25 cellular contexts compared by ENCODE assay signal in the genomic region with DNA sequence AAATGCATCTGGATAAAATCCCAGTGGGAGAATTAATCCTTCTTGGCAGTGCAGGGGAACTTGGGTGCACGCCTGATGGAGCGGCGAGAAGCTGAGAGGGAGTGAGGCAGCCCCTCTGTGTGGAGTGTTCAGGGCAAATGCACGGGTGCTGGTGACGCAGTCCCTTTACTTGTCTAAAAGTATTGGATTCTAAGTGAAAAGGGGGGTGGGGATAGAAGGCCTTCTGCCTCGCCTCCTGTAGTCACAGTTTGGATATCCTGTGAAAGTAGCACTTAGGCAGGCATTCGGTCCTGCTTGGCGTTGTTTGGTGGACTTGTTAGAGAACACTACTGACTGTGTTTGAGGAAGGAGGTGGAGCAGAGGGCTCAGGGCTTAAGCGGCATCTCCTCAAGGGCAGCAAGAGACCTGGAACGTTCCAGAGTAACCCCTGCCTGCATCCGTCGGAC. TPM values are rescaled to one million over a fixed set of nuclear protein-coding genes. Genes with fewer than 3 reads are reported as not detected.
DNase-seq lines count a peak whose midpoint lies in the region; ATAC-seq and TF ChIP-seq lines count a peak whose summit lies in the region.
"Had no signal": no experiment of that assay in that cellular context is flagged by ENCODE, and none has a peak within 500 bp of the region (broad histone marks: within the 10 kb centered on the region; RNA-seq: fewer than 3 reads in every experiment).

No MANE protein-coding gene starts in this region.

- H4K5ac ChIP-seq in H9 (ENCODE audit: insufficient read length, low read depth, low read length) = no peak overlapping the region

- H3K9ac ChIP-seq in colonic mucosa (ENCODE audit: low read depth in 2 of 2, low read length in 2 of 2) (no peak overlapping the region), H9 (ENCODE audit: extremely low read depth, insufficient read length, low read length) (no peak overlapping the region)
- H3K9ac ChIP-seq: neural progenitor cell had no signal

- peaks cover 2% of the 10 kb centered on the region for H3K9me3 Mint-ChIP-seq in activated CD8-positive, alpha-beta memory T cell treated with anti-CD3 and anti-CD28 coated beads, Interleukin-2, amount 10 ng/mL, durations not matched to agents 7 days and 5 days (ENCODE audit: low read depth)
- H3K9me3 Mint-ChIP-seq in H9 = peaks cover 31 to 95% of the 10 kb centered on the region in 2 experiments
- H3K9me3 Mint-ChIP-seq in effector memory CD8-positive, alpha-beta T cell = peaks cover 0 to 12% of the 10 kb centered on the region in 2 donors

- no peak overlapping the region for H3K27ac Mint-ChIP-seq in activated CD8-positive, alpha-beta memory T cell treated with anti-CD3 and anti-CD28 coated beads, Interleukin-2, amount 10 ng/mL, durations not matched to agents 7 days and 5 days
- H3K27ac Mint-ChIP-seq in H9 = no peak overlapping the region
- no peak overlapping the region for H3K27ac Mint-ChIP-seq in effector memory CD8-positive, alpha-beta T cell
- H3K27ac Mint-ChIP-seq: activated naive CD8-positive, alpha-beta T cell; neural progenitor cell; type B pancreatic cell had no signal

- H4K91ac ChIP-seq in H9 (ENCODE audit: insufficient read length, low read depth, low read length) = no peak overlapping the region

- TF ChIP-seq CTCF in colonic mucosa (IDR thresholded peaks at IDR 0.05) = no peak
- TF ChIP-seq CTCF in lung (IDR thresholded peaks at IDR 0.05; ENCODE audit: control extremely low read depth, extremely low read depth) = no peak
- no peak for TF ChIP-seq CTCF in H9 (conservative IDR thresholded peaks at IDR 0.05)

- no peak overlapping the region for H3K4me3 ChIP-seq in colonic mucosa
- H3K4me3 ChIP-seq in lung = no peak overlapping the region
- H3K4me3 ChIP-seq: A549, neural progenitor cell, SJSA1 had no signal

- H3T11ph ChIP-seq in H9 (ENCODE audit: low read length) = no peak overlapping the region

- no peak overlapping the region for H3K14ac ChIP-seq in H9 (ENCODE audit: insufficient read depth, low read length)

- no peak overlapping the region for H3K4ac ChIP-seq in H9 (ENCODE audit: low read depth, low read length)

- no peaks in the 10 kb centered on the region for H3K36me3 Mint-ChIP-seq in activated CD8-positive, alpha-beta memory T cell treated with anti-CD3 and anti-CD28 coated beads, Interleukin-2, amount 10 ng/mL, durations not matched to agents 7 days and 5 days
- peaks cover 9 to 18% (median 11%) of the 10 kb centered on the region in 3 experiments; a peak in 5 of 7 replicates for H3K36me3 Mint-ChIP-seq in H9 (ENCODE audit: insufficient read depth in 1 of 3, low read depth in 3 of 3)
- H3K36me3 Mint-ChIP-seq in effector memory CD8-positive, alpha-beta T cell (ENCODE audit: insufficient read depth) = no peaks in the 10 kb centered on the region
- H3K36me3 Mint-ChIP-seq: activated naive CD8-positive, alpha-beta T cell; neural progenitor cell; type B pancreatic cell had no signal

- H3K4me1 ChIP-seq in colonic mucosa = no peaks in the 10 kb centered on the region
- H3K4me1 ChIP-seq in lung (ENCODE audit: control insufficient read depth in 2 of 2, insufficient read depth in 2 of 2, low read length in 2 of 2) = no peaks in the 10 kb centered on the region
- H3K4me1 ChIP-seq in H9 (ENCODE audit: insufficient read depth, low read length) = no peaks in the 10 kb centered on the region
- H3K4me1 ChIP-seq: A549, BE2C, Caco-2, neural progenitor cell, SJSA1 had no signal

- H4K8ac ChIP-seq in H9 (replicated peaks; ENCODE audit: insufficient read length, low read depth, low read length) = no peak overlapping the region

- no peak overlapping the region for H3K4me3 Mint-ChIP-seq in activated CD8-positive, alpha-beta memory T cell treated with anti-CD3 and anti-CD28 coated beads, Interleukin-2, amount 10 ng/mL, durations not matched to agents 7 days and 5 days
- H3K4me3 Mint-ChIP-seq in H9 = no peak overlapping the region
- no peak overlapping the region for H3K4me3 Mint-ChIP-seq in effector memory CD8-positive, alpha-beta T cell
- H3K4me3 Mint-ChIP-seq: activated naive CD8-positive, alpha-beta T cell; neural progenitor cell; stimulated activated naive CD8-positive, alpha-beta T cell treated with anti-CD3 and anti-CD28 coated beads, Interleukin-15, amount 100 ng/mL, for 72 hours; type B pancreatic cell had no signal

- H2AK5ac ChIP-seq in H9 (ENCODE audit: insufficient read length, low read length) = no peak overlapping the region

- DNase-seq in activated CD8-positive, alpha-beta memory T cell treated with anti-CD3 and anti-CD28 coated beads, Interleukin-2, amount 10 ng/mL, durations not matched to agents 7 days and 5 days = peak; percentile 7
- DNase-seq in activated CD8-positive, alpha-beta memory T cell treated with anti-CD3 and anti-CD28 coated beads, Interleukin-2, amount 50 U/mL, for 4 hours = no peak
- DNase-seq in colonic mucosa (peak; percentile 15), lung (ENCODE audit: low spot score) (peak; percentile 22), substantia nigra (lab: John Stamatoyannopoulos, UW) (peak in 37 of 49 donors; percentile 32 to 83 (median 64)), H9 (no peak), NCI-H1694 (lab: John Stamatoyannopoulos, UW) (no peak)
- DNase-seq in effector memory CD8-positive, alpha-beta T cell = no peak
- DNase-seq: BE2C; Kasumi-1; NCI-H2029; NCI-H345; NK-92 treated with Interleukin-12 subunit alpha and Interleukin-12 subunit beta, amount 100 ng/mL, for 24 hours; stimulated activated CD4-positive, alpha-beta T cell treated with anti-CD3 and anti-CD28 coated beads, Interleukin-12 subunit alpha, Interleukin-12 subunit beta, amount 100 ng/mL, for 4 hours; stimulated activated CD4-positive, alpha-beta T cell treated with anti-CD3 and anti-CD28 coated beads, Interleukin-4, amount 100 ng/mL, for 4 hours; stimulated activated naive CD8-positive, alpha-beta T cell treated with anti-CD3 and anti-CD28 coated beads, Interleukin-15, amount 100 ng/mL, for 72 hours; T-helper 1 cell had no signal

- H2AFZ ChIP-seq in H9 (ENCODE audit: low read length) = no peak overlapping the region
- H2AFZ ChIP-seq: neural progenitor cell had no signal

- no peaks in the 10 kb centered on the region for H3K4me1 Mint-ChIP-seq in activated CD8-positive, alpha-beta memory T cell treated with anti-CD3 and anti-CD28 coated beads, Interleukin-2, amount 10 ng/mL, durations not matched to agents 7 days and 5 days
- H3K4me1 Mint-ChIP-seq in H9 = no peaks in the 10 kb centered on the region
- no peaks in the 10 kb centered on the region for H3K4me1 Mint-ChIP-seq in effector memory CD8-positive, alpha-beta T cell (ENCODE audit: low read depth in 2 of 2)
- H3K4me1 Mint-ChIP-seq: neural progenitor cell; stimulated activated naive CD8-positive, alpha-beta T cell treated with anti-CD3 and anti-CD28 coated beads, Interleukin-15, amount 100 ng/mL, for 72 hours had no signal

- no peaks in the 10 kb centered on the region for H3K36me3 ChIP-seq in colonic mucosa
- no peaks in the 10 kb centered on the region for H3K36me3 ChIP-seq in lung (ENCODE audit: control insufficient read depth in 2 of 2, insufficient read depth in 2 of 2, low read length in 2 of 2)
- H3K36me3 ChIP-seq: BE2C, neural progenitor cell, SJSA1 had no signal

- H2BK120ac ChIP-seq in H9 (ENCODE audit: low read depth, low read length, poor library complexity, severe bottlenecking) = no peak overlapping the region

- intact Hi-C loops in colonic mucosa (cut with DNase I) = no loop called here

- H3K56ac ChIP-seq in H9 (ENCODE audit: insufficient read length, low read depth, low read length) = no peak overlapping the region

- H3K27ac ChIP-seq in colonic mucosa = no peak overlapping the region
- H3K27ac ChIP-seq in lung (ENCODE audit: low read depth in 1 of 2, low read length in 1 of 2) = no peak overlapping the region
- H3K27ac ChIP-seq in substantia nigra (ENCODE audit: low read depth, low read length, poor library complexity, severe bottlenecking) = peak overlapping the region; percentile 89
- no peak overlapping the region for H3K27ac ChIP-seq in H9 (ENCODE audit: insufficient read length, low read depth, low read length)
- H3K27ac ChIP-seq: A549, neural progenitor cell, SJSA1 had no signal

- no peak for ATAC-seq in activated CD8-positive, alpha-beta memory T cell treated with anti-CD3 and anti-CD28 coated beads, Interleukin-2, amount 10 ng/mL, durations not matched to agents 7 days and 5 days
- ATAC-seq in lung (ENCODE audit: insufficient read depth, low FRiP score) = no peak
- no peak for ATAC-seq in effector memory CD8-positive, alpha-beta T cell (replicated peaks)
- ATAC-seq: A549; Panc1; stimulated activated naive CD8-positive, alpha-beta T cell treated with anti-CD3 and anti-CD28 coated beads, Interleukin-15, amount 100 ng/mL, for 72 hours had no signal

- no peak overlapping the region for H3K4me2 ChIP-seq in H9 (ENCODE audit: insufficient read depth, insufficient read length, low read length)
- H3K4me2 ChIP-seq: A549, neural progenitor cell had no signal

- WGBS in lung, 2 donors = 76 to 85% methylated on average over 12 of the region's 12 CpGs
- WGBS in H9 (ENCODE audit: extremely low coverage, insufficient read length, low lambda C conversion rate) = no CpG with 5 or more reads among the region's 12 CpGs

- no peak overlapping the region for H2BK15ac ChIP-seq in H9 (ENCODE audit: low read depth, low read length)

- CTCF ChIA-PET in activated CD8-positive, alpha-beta memory T cell treated with anti-CD3 and anti-CD28 coated beads, Interleukin-2, amount 10 ng/mL, durations not matched to agents 7 days and 5 days (lab: Charles Lee) = no interaction called here

- no peak overlapping the region for H2BK5ac ChIP-seq in H9 (ENCODE audit: insufficient read length, low read length)

- H3K79me1 ChIP-seq in H9 (ENCODE audit: insufficient read depth, low read depth, low read length, poor library complexity, severe bottlenecking) = no peaks in the 10 kb centered on the region

- no peak overlapping the region for H3K18ac ChIP-seq in H9 (ENCODE audit: insufficient read length, low read depth, low read length)

- H3K79me2 ChIP-seq in H9 (ENCODE audit: insufficient read depth, low read length) = no peaks in the 10 kb centered on the region

- H4K20me1 ChIP-seq in H9 (ENCODE audit: control insufficient read depth, insufficient read depth, insufficient read length) = no peaks in the 10 kb centered on the region

- H2BK12ac ChIP-seq in H9 (ENCODE audit: insufficient read length, low read depth, low read length) = no peak overlapping the region

- H3K27me3 ChIP-seq in colonic mucosa (no peaks in the 10 kb centered on the region), lung (ENCODE audit: control insufficient read depth, insufficient read depth) (no peaks in the 10 kb centered on the region), H9 (ENCODE audit: insufficient read depth, low read length) (no peaks in the 10 kb centered on the region)
- H3K27me3 ChIP-seq: neural progenitor cell had no signal

- no peaks in the 10 kb centered on the region for H3K23me2 ChIP-seq in H9 (ENCODE audit: insufficient read length, low read depth, low read length, poor library complexity, severe bottlenecking)

- no peak overlapping the region for H2BK20ac ChIP-seq in H9 (ENCODE audit: low read depth, low read length, poor library complexity, severe bottlenecking)

- no peak overlapping the region for H3K23ac ChIP-seq in H9 (ENCODE audit: insufficient read length, low read depth, low read length)

- no peaks in the 10 kb centered on the region for H3K9me3 ChIP-seq in colonic mucosa
- peaks cover 0 to 6% of the 10 kb centered on the region in 2 donors for H3K9me3 ChIP-seq in lung (ENCODE audit: control insufficient read depth in 2 of 2, insufficient read depth in 1 of 2, low read length in 1 of 2)
- H3K9me3 ChIP-seq in H9 (ENCODE audit: control insufficient read depth, low read depth, low read length) = peaks cover 36% of the 10 kb centered on the region
- H3K9me3 ChIP-seq: A549, BE2C, SJSA1 had no signal

- peaks cover under 1% of the 10 kb centered on the region for H3K27me3 Mint-ChIP-seq in activated CD8-positive, alpha-beta memory T cell treated with anti-CD3 and anti-CD28 coated beads, Interleukin-2, amount 10 ng/mL, durations not matched to agents 7 days and 5 days
- peaks cover 24% of the 10 kb centered on the region for H3K27me3 Mint-ChIP-seq in H9 (ENCODE audit: low read depth)
- H3K27me3 Mint-ChIP-seq in effector memory CD8-positive, alpha-beta T cell = peaks cover 27 to 40% of the 10 kb centered on the region in 2 donors

RNA-seq across cellular contexts. Expression of gene PHACTR3, which starts 39.3 kb away (rescaled TPM):
- not detected for total RNA-seq in activated CD8-positive, alpha-beta memory T cell treated with anti-CD3 and anti-CD28 coated beads, Interleukin-2, amount 10 ng/mL, durations not matched to agents 7 days and 5 days
- under 1 TPM; 0.44 to 0.53 TPM for total RNA-seq in colonic mucosa
- total RNA-seq in lung = 10 to 100 TPM in 1 of 2 donors, 1 to 10 TPM in 1; 3.8 to 12.0 TPM
- 1 to 10 TPM; 5.3 to 6.6 TPM for polyA plus RNA-seq in lung
- not detected in 2 replicates for total RNA-seq in H9 (2021)
- total RNA-seq: fibroblast of lung, SJSA1 had no signal
- polyA plus RNA-seq: A549, fibroblast of lung had no signal

Comparison
In these comparisons a context has a peak if more than half of its experiments do, and no peak if none do; other contexts are left out.
1. DNase-seq: peak in activated CD8-positive, alpha-beta memory T cell treated with anti-CD3 and anti-CD28 coated beads, Interleukin-2, amount 10 ng/mL, durations not matched to agents 7 days and 5 days (single experiment), colonic mucosa (single experiment), lung (single experiment) and substantia nigra (37 of 49); none in activated CD8-positive, alpha-beta memory T cell treated with anti-CD3 and anti-CD28 coated beads, Interleukin-2, amount 50 U/mL, for 4 hours (single experiment), H9 (single experiment), effector memory CD8-positive, alpha-beta T cell (0 of 3) and NCI-H1694 (single experiment).